ENCODE assay signal across 25 cellular contexts in genomic region chr20:1045860-1046418, GRCh38. TPM values are rescaled to one million over a fixed set of nuclear protein-coding genes. Genes with fewer than 3 reads are reported as not detected.
DNase-seq lines count a peak whose midpoint lies in the region; ATAC-seq, FAIRE-seq and TF ChIP-seq lines count a peak whose summit lies in the region.
"Had no signal": no experiment of that assay in that cellular context is flagged by ENCODE, and none has a peak within 500 bp of the region (broad histone marks: within the 10 kb centered on the region; RNA-seq: fewer than 3 reads in every experiment).

No MANE protein-coding gene starts in this region.

- no peak overlapping the region for H2AK5ac ChIP-seq in IMR-90 (ENCODE audit: low read depth, low read length)
- H2AK5ac ChIP-seq in H1 (ENCODE audit: low read depth, low read length): no peak overlapping the region

- H4K5ac ChIP-seq in IMR-90 (ENCODE audit: low read depth, low read length) (no peak overlapping the region), H1 (ENCODE audit: insufficient read length, low read depth, low read length) (no peak overlapping the region)

- in situ Hi-C loops in IMR-90 (cut with MboI; ENCODE audit: low sequenced_read_pairs): no loop called here

- H2BK12ac ChIP-seq in H1 (ENCODE audit: low read depth, low read length): no peak overlapping the region

- H3K18ac ChIP-seq in IMR-90 (ENCODE audit: low read depth, low read length): no peak overlapping the region
- no peak overlapping the region for H3K18ac ChIP-seq in H1 (ENCODE audit: extremely low read depth, low read length)

- H2BK20ac ChIP-seq in IMR-90 (ENCODE audit: low read depth, low read length) (no peak overlapping the region), H1 (ENCODE audit: low read length) (no peak overlapping the region)

- TF ChIP-seq EP300 in A549 (IDR thresholded peaks at IDR 0.05) (no peak), H1 (IDR thresholded peaks at IDR 0.05; ENCODE audit: borderline replicate concordance in 1 of 2, low read depth in 2 of 2, low read length in 2 of 2) (no peak)

- H3F3A ChIP-seq in neural progenitor cell (ENCODE audit: low read depth): peaks cover 14% of the 10 kb centered on the region

- H4K91ac ChIP-seq in IMR-90 (ENCODE audit: insufficient read depth, low read depth, low read length) (no peak overlapping the region), H1 (replicated peaks; ENCODE audit: insufficient read length, low read length) (no peak overlapping the region)

- H3K4me3 ChIP-seq in A549 (no peak overlapping the region), IMR-90 (ENCODE audit: insufficient read depth, low read depth, low read length) (no peak overlapping the region), H1 (ENCODE audit: extremely low read depth in 1 of 4, insufficient read depth in 2 of 4, low read depth in 3 of 4, low read length in 4 of 4) (no peak overlapping the region), neural progenitor cell (no peak overlapping the region), OCI-LY7 (ENCODE audit: low read depth, low read length, poor library complexity, severe bottlenecking) (no peak overlapping the region)
- H3K4me3 ChIP-seq: BLaER1, GM23248 had no signal

- H3K27me3 ChIP-seq in IMR-90 (ENCODE audit: control insufficient read depth, insufficient read depth, low read length) (no peaks in the 10 kb centered on the region; the same call in 1 of the 2 replicates), H1 (replicated peaks in 1 of 4; ENCODE audit: control insufficient read depth in 3 of 4, extremely low read depth in 1 of 4, insufficient read depth in 3 of 4, low read length in 3 of 4) (no peaks in the 10 kb centered on the region; a peak in 1 of 7 replicates), neural progenitor cell (no peaks in the 10 kb centered on the region)
- H3K27me3 ChIP-seq: BLaER1 had no signal

- H3K4me2 ChIP-seq in A549 (no peak overlapping the region), IMR-90 (ENCODE audit: low read depth, low read length) (no peak overlapping the region), H1 (ENCODE audit: insufficient read depth in 1 of 2, low read depth in 2 of 2, low read length in 2 of 2) (no peak overlapping the region), neural progenitor cell (peak overlapping the region; percentile 48), OCI-LY7 (ENCODE audit: low read length) (no peak overlapping the region)
- H3K4me2 ChIP-seq: BLaER1 had no signal

- H3K9ac ChIP-seq in IMR-90 (ENCODE audit: low read depth, low read length) (no peak overlapping the region), H1 (replicated peaks in 1 of 4; ENCODE audit: extremely low read depth in 1 of 4, low read depth in 3 of 4, low read length in 3 of 4) (no peak overlapping the region), neural progenitor cell (no peak overlapping the region)
- H3K9ac ChIP-seq: BLaER1, GM23248 had no signal

- POLR2A ChIA-PET in A549 (lab: Yijun Ruan, JAX): no interaction called here
- POLR2A ChIA-PET in IMR-90 (lab: Charles Lee; ENCODE audit: unreplicated experiment): no interaction called here
- POLR2A ChIA-PET in H1 (lab: Charles Lee; ENCODE audit: partially characterized antibody): no interaction called here
- POLR2A ChIA-PET in OCI-LY7 (lab: Charles Lee): no interaction called here

- BruUV-seq in IMR-90 (replicated peaks; lab: Mats Ljungman, UMichigan) (no TSS peak), OCI-LY7 (replicated peaks; lab: Mats Ljungman, UMichigan) (no TSS peak)

- H3K9me1 ChIP-seq in IMR-90 (ENCODE audit: insufficient read depth, low read length): no peaks in the 10 kb centered on the region

- DNase-seq in A549 (ENCODE audit: low read depth in 1 of 2, low spot score in 1 of 2) (no peak), IMR-90 (no peak), H1 (ENCODE audit: low read depth in 1 of 2, low spot score in 2 of 2) (no peak), neural progenitor cell (ENCODE audit: low spot score) (no peak), OCI-LY7 (ENCODE audit: low spot score) (no peak)
- DNase-seq in natural killer cell treated with Interleukin-12 subunit alpha and Interleukin-12 subunit beta and Interleukin-15 and Interleukin-18, amount 100 ng/mL, for 72 hours (ENCODE audit: low spot score): no peak
- no peak for DNase-seq in stimulated activated naive B cell treated with anti-CD40 and anti-IgM and Interleukin-4, amounts not matched to agents 10 μg/mL and 1 μg/mL and 100 μg/mL, for 72 hours
- DNase-seq: 8988T; Caco-2; CD4-positive, CD25-positive, alpha-beta regulatory T cell; CD8-positive, alpha-beta T cell; DMS153; DND-41; GM23248; H9; HFFc6 had no signal

- H3K36me3 Mint-ChIP-seq in neural progenitor cell: no peaks in the 10 kb centered on the region
- H3K36me3 Mint-ChIP-seq in natural killer cell treated with Interleukin-12 subunit alpha and Interleukin-12 subunit beta and Interleukin-15 and Interleukin-18, amount 100 ng/mL, for 72 hours: no peaks in the 10 kb centered on the region
- H3K36me3 Mint-ChIP-seq in stimulated activated naive B cell treated with anti-CD40 and anti-IgM and Interleukin-4, amounts not matched to agents 10 μg/mL and 1 μg/mL and 100 μg/mL, for 72 hours: peaks cover 0 to 3% of the 10 kb centered on the region in 2 donors
- H3K36me3 Mint-ChIP-seq: CD8-positive, alpha-beta T cell had no signal

- H3K36me3 ChIP-seq in IMR-90 (ENCODE audit: control insufficient read depth, insufficient read depth, low read length) (no peaks in the 10 kb centered on the region), H1 (ENCODE audit: control insufficient read depth in 2 of 4, insufficient read depth in 4 of 4, low read length in 3 of 4) (no peaks in the 10 kb centered on the region), neural progenitor cell (no peaks in the 10 kb centered on the region), OCI-LY7 (ENCODE audit: insufficient read depth, low read length) (no peaks in the 10 kb centered on the region)
- H3K36me3 ChIP-seq: BLaER1 had no signal

- no peak overlapping the region for H2BK15ac ChIP-seq in IMR-90 (ENCODE audit: low read depth, low read length)
- no peak overlapping the region for H2BK15ac ChIP-seq in H1 (ENCODE audit: low read length)

- no peak overlapping the region for H4K8ac ChIP-seq in IMR-90 (ENCODE audit: low read depth in 2 of 2, low read length in 2 of 2)
- H4K8ac ChIP-seq in H1 (ENCODE audit: extremely low read depth, insufficient read depth, low read length): no peak overlapping the region

- no peak overlapping the region for H2BK5ac ChIP-seq in IMR-90 (ENCODE audit: low read depth, low read length, poor library complexity, severe bottlenecking)
- no peak overlapping the region for H2BK5ac ChIP-seq in H1 (ENCODE audit: low read depth, low read length)

- intact Hi-C loops in IMR-90 (cut with micrococcal nuclease): no loop called here
- intact Hi-C loops in OCI-LY7 (cut with micrococcal nuclease; ENCODE audit: unreplicated experiment): no loop called here

- H3K9me3 ChIP-seq in A549 (0 out of 3 replicates have a peak, but pooled peaks cover under 1% of the 10 kb centered on the region), IMR-90 (ENCODE audit: control insufficient read depth, insufficient read depth, low read length) (no peaks in the 10 kb centered on the region), H1 (ENCODE audit: insufficient read depth in 2 of 2, low read depth in 1 of 2, low read length in 1 of 2) (no peaks in the 10 kb centered on the region), neural progenitor cell (ENCODE audit: low read depth) (no peaks in the 10 kb centered on the region), OCI-LY7 (ENCODE audit: low read length) (no peaks in the 10 kb centered on the region)
- H3K9me3 ChIP-seq: BLaER1, Caco-2 had no signal

- TF ChIP-seq POLR2A in A549 (IDR thresholded peaks at IDR 0.05; ENCODE audit: low read length): no peak
- TF ChIP-seq POLR2A in IMR-90 (IDR thresholded peaks at IDR 0.05; ENCODE audit: low read depth, low read length): no peak
- TF ChIP-seq POLR2A in H1 (IDR thresholded peaks at IDR 0.05; ENCODE audit: control extremely low read depth in 1 of 2, low read depth in 2 of 2, low read length in 2 of 2): no peak

- H3K14ac ChIP-seq in IMR-90 (replicated peaks; ENCODE audit: low read depth, low read length): no peak overlapping the region
- H3K14ac ChIP-seq in H1 (ENCODE audit: insufficient read length): no peak overlapping the region

- dilution Hi-C loops in IMR-90 (cut with HindIII; ENCODE audit: low sequenced_read_pairs, unreplicated experiment): no loop called here

- H3K27ac ChIP-seq in A549: no peak overlapping the region
- H3K27ac ChIP-seq in IMR-90 (ENCODE audit: insufficient read depth, low read length): no peak overlapping the region
- H3K27ac ChIP-seq in H1 (ENCODE audit: low read depth, low read length): no peak overlapping the region
- no peak overlapping the region for H3K27ac ChIP-seq in neural progenitor cell
- H3K27ac ChIP-seq in OCI-LY7 (ENCODE audit: low read depth, low read length, poor library complexity, severe bottlenecking): no peak overlapping the region
- H3K27ac ChIP-seq: BLaER1, C4-2B, GM23248 had no signal

- H4K20me1 ChIP-seq in IMR-90 (ENCODE audit: insufficient read depth, low read length): no peaks in the 10 kb centered on the region
- H4K20me1 ChIP-seq in H1 (replicated peaks in 1 of 2; ENCODE audit: control insufficient read depth in 1 of 2, insufficient read depth in 2 of 2, low read length in 2 of 2): no peaks in the 10 kb centered on the region
- H4K20me1 ChIP-seq in neural progenitor cell (ENCODE audit: low read depth): no peaks in the 10 kb centered on the region
- H4K20me1 ChIP-seq in OCI-LY7 (ENCODE audit: insufficient read depth, low read length): no peaks in the 10 kb centered on the region
- H4K20me1 ChIP-seq: BLaER1 had no signal

- H3K23ac ChIP-seq in IMR-90 (ENCODE audit: low read depth, low read length) (no peak overlapping the region), H1 (ENCODE audit: insufficient read length) (no peak overlapping the region)

- no peak overlapping the region for H3K4me3 Mint-ChIP-seq in neural progenitor cell
- H3K4me3 Mint-ChIP-seq in natural killer cell treated with Interleukin-12 subunit alpha and Interleukin-12 subunit beta and Interleukin-15 and Interleukin-18, amount 100 ng/mL, for 72 hours: no peak overlapping the region
- H3K4me3 Mint-ChIP-seq in stimulated activated naive B cell treated with anti-CD40 and anti-IgM and Interleukin-4, amounts not matched to agents 10 μg/mL and 1 μg/mL and 100 μg/mL, for 72 hours: no peak overlapping the region
- H3K4me3 Mint-ChIP-seq: B cell; CD4-positive, CD25-positive, alpha-beta regulatory T cell; CD8-positive, alpha-beta T cell; H9; HFFc6 had no signal

- TF ChIP-seq CTCF in A549 (IDR thresholded peaks at IDR 0.05) (no peak), IMR-90 (conservative IDR thresholded peaks at IDR 0.05; ENCODE audit: low read depth, low read length) (no peak), H1 (IDR thresholded peaks at IDR 0.05; ENCODE audit: control extremely low read depth in 1 of 3, insufficient read depth in 1 of 3, low read depth in 1 of 3, low read length in 3 of 3) (no peak), neural progenitor cell (IDR thresholded peaks at IDR 0.05) (no peak), OCI-LY7 (conservative IDR thresholded peaks at IDR 0.05; ENCODE audit: low read length) (no peak)

- 17% methylated on average over 3 of the region's 3 CpGs for WGBS in A549 (ENCODE audit: missing lambda C conversion rate)
- 67% methylated on average over 1 of the region's 3 CpGs; no CpG with 5 or more reads in 1 of the 2 experiments for WGBS in IMR-90 (ENCODE audit: extremely low coverage in 2 of 2, insufficient read length in 1 of 2), 2 experiments
- WGBS in H1 (ENCODE audit: extremely low coverage in 1 of 2, insufficient coverage in 1 of 2, insufficient read length in 1 of 2, insufficient replicate concordance in 2 of 2, low coverage in 1 of 2, low lambda C conversion rate in 2 of 2, missing lambda C conversion rate in 1 of 2), 2 experiments: 88 to 100% methylated on average over 1 to 3 of the region's 3 CpGs

- CTCF ChIA-PET in A549 (lab: Yijun Ruan, JAX) (no interaction called here), IMR-90 (lab: Yijun Ruan, JAX) (no interaction called here), H1 (lab: Charles Lee; ENCODE audit: partially characterized antibody) (interaction anchor here (0.5 kb wide), 1 partner anchor 58 kb away, joined by 3 read pairs; no protein-coding TSS in a partner anchor), OCI-LY7 (lab: Charles Lee; ENCODE audit: unreplicated experiment) (no interaction called here)

- H3K79me2 ChIP-seq in H1 (ENCODE audit: control insufficient read depth in 1 of 2, insufficient read depth in 2 of 2, low read length in 2 of 2): no peaks in the 10 kb centered on the region
- H3K79me2 ChIP-seq in neural progenitor cell (ENCODE audit: low read depth): no peaks in the 10 kb centered on the region
- no peaks in the 10 kb centered on the region for H3K79me2 ChIP-seq in OCI-LY7 (ENCODE audit: insufficient read depth, low read depth, low read length)

- H3K23me2 ChIP-seq in H1 (ENCODE audit: low read depth, low read length): peaks cover 3% of the 10 kb centered on the region; the same call in 1 of the 2 replicates

- H2AFZ ChIP-seq in IMR-90 (replicated peaks; ENCODE audit: low read length, poor library complexity) (no peak overlapping the region), H1 (ENCODE audit: low read length) (no peak overlapping the region), neural progenitor cell (replicated peaks) (no peak overlapping the region), OCI-LY7 (ENCODE audit: low read length) (no peak overlapping the region)
- H2AFZ ChIP-seq: GM23248 had no signal

- no peaks in the 10 kb centered on the region for H3K79me1 ChIP-seq in IMR-90 (ENCODE audit: low read depth in 1 of 2, low read length in 2 of 2)
- no peaks in the 10 kb centered on the region for H3K79me1 ChIP-seq in H1 (ENCODE audit: low read depth, low read length)

- no peak overlapping the region for H3K4ac ChIP-seq in IMR-90 (ENCODE audit: low read depth, low read length)
- no peak overlapping the region for H3K4ac ChIP-seq in H1 (replicated peaks; ENCODE audit: insufficient read length, low read depth, low read length)

- no peak overlapping the region for H3K27ac Mint-ChIP-seq in neural progenitor cell
- H3K27ac Mint-ChIP-seq in natural killer cell treated with Interleukin-12 subunit alpha and Interleukin-12 subunit beta and Interleukin-15 and Interleukin-18, amount 100 ng/mL, for 72 hours: no peak overlapping the region
- H3K27ac Mint-ChIP-seq in stimulated activated naive B cell treated with anti-CD40 and anti-IgM and Interleukin-4, amounts not matched to agents 10 μg/mL and 1 μg/mL and 100 μg/mL, for 72 hours: no peak overlapping the region
- H3K27ac Mint-ChIP-seq: B cell; CD4-positive, CD25-positive, alpha-beta regulatory T cell; CD8-positive, alpha-beta T cell; H9; HFFc6 had no signal

- no peak for FAIRE-seq in A549 (lab: Jason Lieb, UNC)
- FAIRE-seq in H1 (lab: Jason Lieb, UNC): no peak
- FAIRE-seq: G401.6, GM12892, GM19239 had no signal

- H3K4me1 Mint-ChIP-seq in neural progenitor cell: peaks cover 10% of the 10 kb centered on the region
- no peaks in the 10 kb centered on the region for H3K4me1 Mint-ChIP-seq in natural killer cell treated with Interleukin-12 subunit alpha and Interleukin-12 subunit beta and Interleukin-15 and Interleukin-18, amount 100 ng/mL, for 72 hours (ENCODE audit: low read depth in 2 of 2)
- no peaks in the 10 kb centered on the region for H3K4me1 Mint-ChIP-seq in stimulated activated naive B cell treated with anti-CD40 and anti-IgM and Interleukin-4, amounts not matched to agents 10 μg/mL and 1 μg/mL and 100 μg/mL, for 72 hours
- H3K4me1 Mint-ChIP-seq: B cell; CD4-positive, CD25-positive, alpha-beta regulatory T cell had no signal

- H3K56ac ChIP-seq in IMR-90 (ENCODE audit: extremely low read depth, insufficient read depth, low read length) (no peak overlapping the region), H1 (replicated peaks; ENCODE audit: insufficient read length, low read depth, low read length) (no peak overlapping the region)

- no peak for ATAC-seq in A549
- no peak for ATAC-seq in IMR-90 (ENCODE audit: low read depth)
- ATAC-seq in natural killer cell treated with Interleukin-12 subunit alpha and Interleukin-12 subunit beta and Interleukin-15 and Interleukin-18, amount 100 ng/mL, for 72 hours: no peak
- no peak for ATAC-seq in stimulated activated naive B cell treated with anti-CD40 and anti-IgM and Interleukin-4, amounts not matched to agents 10 μg/mL and 1 μg/mL and 100 μg/mL, for 72 hours (replicated peaks)
- ATAC-seq: CD8-positive, alpha-beta T cell; HCT116 had no signal

- TF ChIP-seq RAD21 in A549 (conservative IDR thresholded peaks at IDR 0.05 in 1 of 2, IDR thresholded peaks at IDR 0.05 in 1 of 2) (no peak), IMR-90 (IDR thresholded peaks at IDR 0.05; ENCODE audit: low read length) (no peak), H1 (IDR thresholded peaks at IDR 0.05 in 1 of 2, conservative IDR thresholded peaks at IDR 0.05 in 1 of 2; ENCODE audit: low read depth in 2 of 2, low read length in 2 of 2) (no peak)

- H2BK120ac ChIP-seq in IMR-90 (ENCODE audit: low read depth, low read length) (no peak overlapping the region), H1 (replicated peaks; ENCODE audit: low read depth, low read length) (no peak overlapping the region)

- H3K4me1 ChIP-seq in A549 (no peaks in the 10 kb centered on the region), IMR-90 (ENCODE audit: control insufficient read depth, insufficient read depth, low read length) (no peaks in the 10 kb centered on the region), H1 (replicated peaks in 1 of 4; ENCODE audit: control insufficient read depth in 3 of 4, insufficient read depth in 4 of 4, low read length in 3 of 4) (no peaks in the 10 kb centered on the region), neural progenitor cell (peaks cover 17% of the 10 kb centered on the region), OCI-LY7 (ENCODE audit: insufficient read depth, low read length, poor library complexity, severe bottlenecking) (no peaks in the 10 kb centered on the region)

- H2AK9ac ChIP-seq in IMR-90 (replicated peaks; ENCODE audit: low read depth, low read length, poor library complexity): no peak overlapping the region

- H3K9me2 ChIP-seq in OCI-LY7 (ENCODE audit: insufficient read depth, low read length): no peaks in the 10 kb centered on the region

- peaks cover 4% of the 10 kb centered on the region for H3K27me3 Mint-ChIP-seq in neural progenitor cell (ENCODE audit: insufficient read depth, low read depth)
- no peaks in the 10 kb centered on the region for H3K27me3 Mint-ChIP-seq in natural killer cell treated with Interleukin-12 subunit alpha and Interleukin-12 subunit beta and Interleukin-15 and Interleukin-18, amount 100 ng/mL, for 72 hours
- H3K27me3 Mint-ChIP-seq in stimulated activated naive B cell treated with anti-CD40 and anti-IgM and Interleukin-4, amounts not matched to agents 10 μg/mL and 1 μg/mL and 100 μg/mL, for 72 hours: peaks cover 3 to 15% of the 10 kb centered on the region in 2 donors
- H3K27me3 Mint-ChIP-seq: B cell; CD4-positive, CD25-positive, alpha-beta regulatory T cell had no signal

- no peaks in the 10 kb centered on the region for H3K9me3 Mint-ChIP-seq in neural progenitor cell
- no peaks in the 10 kb centered on the region for H3K9me3 Mint-ChIP-seq in natural killer cell treated with Interleukin-12 subunit alpha and Interleukin-12 subunit beta and Interleukin-15 and Interleukin-18, amount 100 ng/mL, for 72 hours
- H3K9me3 Mint-ChIP-seq in stimulated activated naive B cell treated with anti-CD40 and anti-IgM and Interleukin-4, amounts not matched to agents 10 μg/mL and 1 μg/mL and 100 μg/mL, for 72 hours: peaks cover 0 to 8% of the 10 kb centered on the region in 2 donors
- H3K9me3 Mint-ChIP-seq: CD8-positive, alpha-beta T cell; H9; HFFc6 had no signal

RNA-seq across cellular contexts. Expression of gene RSPO4, which starts 43.8 kb away (rescaled TPM):
- polyA plus RNA-seq in A549 (2011; rRNA removed): not detected in 2 replicates
- polyA plus RNA-seq in A549 (2012; cell fraction: cytosol; rRNA removed): not detected in 2 replicates
- 0.02 TPM in 1 of 2 replicates, not detected in the other for polyA plus RNA-seq in A549 (2012; cell fraction: nucleus; rRNA removed)
- polyA plus RNA-seq in A549 (2017; fragmentation: RNase III; extraction: RNeasy Plus Mini Kit Qiagen cat#74134 plus additional on column Dnase treatment): not detected in 3 replicates
- polyA minus RNA-seq in A549 (2011; rRNA and poly(A)+ RNA removed): not detected in 2 replicates
- total RNA-seq in IMR-90 (2012; rRNA removed): not detected in 2 replicates
- not detected in 2 replicates for polyA plus RNA-seq in IMR-90 (2012; rRNA removed)
- not detected in 2 replicates for polyA plus RNA-seq in IMR-90 (2012; cell fraction: cytosol; rRNA removed)
- not detected in 2 replicates for polyA plus RNA-seq in IMR-90 (2012; cell fraction: nucleus; rRNA removed; ENCODE audit: low replicate concordance)
- total RNA-seq in H1 (2021; fragmentation: NEBNext Ultra II Directional; extraction: Animal tissue kit (Norgen Biotek cat#: 25700)): 5.1 and 6.4 TPM in 2 replicates
- 3.4 and 5.9 TPM in 2 replicates for polyA plus RNA-seq in H1 (2011; rRNA removed)
- 3.3 TPM for polyA plus RNA-seq in H1 (2011; cell fraction: cytosol; rRNA removed)
- 18.4 TPM for polyA plus RNA-seq in H1 (2011; cell fraction: nucleus; rRNA removed)
- 4.3 to 10.2 TPM (median 7.7 TPM) in 4 replicates for polyA plus RNA-seq in H1 (2012, experiment 1 of 2)
- 5.2 TPM for polyA plus RNA-seq in H1 (2012, experiment 2 of 2)
- polyA plus RNA-seq in H1 (2013, experiment 1 of 2): 4.7 TPM
- polyA plus RNA-seq in H1 (2013, experiment 2 of 2): 4.8 TPM
- polyA minus RNA-seq in H1 (2011; rRNA and poly(A)+ RNA removed): 1.1 and 1.2 TPM in 2 replicates
- polyA minus RNA-seq in H1 (2011; cell fraction: cytosol; rRNA and poly(A)+ RNA removed): 1.1 TPM
- polyA minus RNA-seq in H1 (2011; cell fraction: nucleus; rRNA and poly(A)+ RNA removed): 2.2 TPM
- 0.26 and 1.0 TPM in 2 replicates for total RNA-seq in neural progenitor cell (ENCODE audit: low replicate concordance)
- not detected in 2 replicates for total RNA-seq in OCI-LY7 (2014; rRNA removed; shearing (Covaris generic))
- not detected in 2 replicates for total RNA-seq in OCI-LY7 (2022)
- total RNA-seq in natural killer cell treated with Interleukin-12 subunit alpha and Interleukin-12 subunit beta and Interleukin-15 and Interleukin-18, amount 100 ng/mL, for 72 hours: under 1 TPM in 1 of 2 donors, not detected in 1; 0.19 TPM
- total RNA-seq: A673, GM23248, H4, HFFc6 had no signal
- polyA plus RNA-seq: CD4-positive, CD25-positive, alpha-beta regulatory T cell had no signal

Comparison
In these comparisons a context has a peak if more than half of its experiments do, and no peak if none do; other contexts are left out.
1. Of the 18 proteins assayed by ChIP-seq in both H1 and A549: peak only in H1: none; only in A549: none; in both: MAFK; in neither: 17.